Comparison of ENCODE assay signal across 20 cellular contexts in the genomic region with DNA sequence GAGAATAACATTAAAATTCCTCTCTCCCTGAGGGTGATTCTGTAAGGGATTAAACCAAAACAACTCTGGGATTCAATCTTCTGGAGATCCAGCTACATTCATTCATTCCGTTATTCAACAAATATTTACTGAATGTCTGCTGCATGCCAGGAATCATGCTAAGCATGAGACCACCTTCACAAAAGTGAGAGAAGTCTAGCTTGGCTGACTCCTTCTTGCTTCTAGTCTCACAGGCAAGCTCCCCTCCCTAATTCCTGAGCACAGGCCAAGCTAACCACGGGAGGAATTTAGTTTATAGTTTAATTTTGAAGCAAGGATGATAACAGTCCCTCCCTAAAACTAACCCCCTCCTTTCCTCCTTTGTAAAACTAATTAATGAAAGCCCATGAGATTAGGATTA.
DNase-seq lines count a peak whose midpoint lies in the region; ATAC-seq, FAIRE-seq and TF ChIP-seq lines count a peak whose summit lies in the region.
"Had no signal": no experiment of that assay in that cellular context is flagged by ENCODE, and none has a peak within 500 bp of the region (broad histone marks: within the 10 kb centered on the region; RNA-seq: fewer than 3 reads in every experiment).

No MANE protein-coding gene starts in this region.

- H3K27me3 ChIP-seq in astrocyte (ENCODE audit: insufficient read depth, low read length) = no peaks in the 10 kb centered on the region

- H3K4me3 ChIP-seq in astrocyte (ENCODE audit: insufficient read depth, low read depth, low read length) = no peak overlapping the region

- H3K9me3 ChIP-seq in astrocyte (ENCODE audit: insufficient read depth, low read depth, low read length) = no peaks in the 10 kb centered on the region

- no peaks in the 10 kb centered on the region for H4K20me1 ChIP-seq in astrocyte (ENCODE audit: insufficient read depth, low read length)

- H3K27me3 Mint-ChIP-seq in astrocyte (ENCODE audit: low read depth, unreplicated experiment) = peaks cover 5% of the 10 kb centered on the region
- H3K27me3 Mint-ChIP-seq: CD4-positive, alpha-beta T cell had no signal

- intact Hi-C loops in sciatic nerve (cut with DNase I) (no loop called here), left cardiac atrium (cut with DNase I) (no loop called here)

- peak; percentile 14 for ATAC-seq in sciatic nerve
- no peak for ATAC-seq in left cardiac atrium
- no peak for ATAC-seq in HG03442 (IDR thresholded peaks at IDR 0.05; ENCODE audit: unreplicated experiment)
- ATAC-seq: PC-3 had no signal

- H2AFZ ChIP-seq in astrocyte (ENCODE audit: low read depth, low read length) = no peak overlapping the region

- H3K9me3 Mint-ChIP-seq in astrocyte (ENCODE audit: unreplicated experiment) = peaks cover 6% of the 10 kb centered on the region

- DNase-seq in GM03348 (ENCODE audit: low spot score) = peak; percentile 20
- DNase-seq in astrocyte (ENCODE audit: low read depth) = peak; percentile 84
- peak; percentile 52 for DNase-seq in fibroblast of peridontal ligament (ENCODE audit: extremely low read depth)
- no peak for DNase-seq in sciatic nerve (ENCODE audit: low spot score)
- no peak for DNase-seq in left cardiac atrium
- DNase-seq in activated CD8-positive, alpha-beta memory T cell treated with anti-CD3 and anti-CD28 coated beads, Interleukin-2, amount 50 U/mL, for 4 hours = no peak
- DNase-seq in NCI-H2196 (lab: John Stamatoyannopoulos, UW; ENCODE audit: unreplicated experiment) = no peak
- DNase-seq: CD4-positive, alpha-beta T cell; DMS153; KBM-7; NCI-H1105; NCI-H1694; NCI-H2081 treated with DMSO at 0.1 percent for 48 hours; NCI-H524; PC-3; RPMI8226; SIG-M5 had no signal

- no peaks in the 10 kb centered on the region for H3K36me3 Mint-ChIP-seq in astrocyte (ENCODE audit: low read depth, unreplicated experiment)

- TF ChIP-seq CTCF in astrocyte (IDR thresholded peaks at IDR 0.05; ENCODE audit: insufficient read depth, low read depth, low read length) = no peak

- no peak for FAIRE-seq in astrocyte (lab: Jason Lieb, UNC)
- FAIRE-seq: GM12892 had no signal

- no peaks in the 10 kb centered on the region for H3K4me1 ChIP-seq in astrocyte (ENCODE audit: insufficient read depth, low read length)

- no peak overlapping the region for H3K9ac ChIP-seq in astrocyte (ENCODE audit: low read length)

- H3K27ac Mint-ChIP-seq in astrocyte (ENCODE audit: unreplicated experiment) = no peak overlapping the region
- H3K27ac Mint-ChIP-seq: B cell; CD4-positive, alpha-beta T cell had no signal

- H3K79me2 ChIP-seq in astrocyte (ENCODE audit: insufficient read depth, low read length) = no peaks in the 10 kb centered on the region

- H3K4me1 Mint-ChIP-seq in astrocyte (ENCODE audit: low read depth, unreplicated experiment) = peaks cover 11% of the 10 kb centered on the region

- H3K4me3 Mint-ChIP-seq in astrocyte (ENCODE audit: unreplicated experiment) = peak overlapping the region; percentile 10
- H3K4me3 Mint-ChIP-seq: B cell; CD4-positive, alpha-beta T cell had no signal

- peak overlapping the region; percentile 7 for H3K27ac ChIP-seq in astrocyte (ENCODE audit: low read depth, low read length)

- H3K4me2 ChIP-seq in astrocyte (ENCODE audit: low read length) = no peak overlapping the region

- no peaks in the 10 kb centered on the region for H3K36me3 ChIP-seq in astrocyte (ENCODE audit: insufficient read depth, low read length)

Comparison
In these comparisons a context has a peak if more than half of its experiments do, and no peak if none do; other contexts are left out.
1. DNase-seq: peak in GM03348 (single experiment), astrocyte (single experiment) and fibroblast of peridontal ligament (single experiment); none in sciatic nerve (single experiment), left cardiac atrium (single experiment), activated CD8-positive, alpha-beta memory T cell treated with anti-CD3 and anti-CD28 coated beads, Interleukin-2, amount 50 U/mL, for 4 hours (single experiment) and NCI-H2196 (single experiment).